ENCODE assay signal across 17 cellular contexts in the genomic region with DNA sequence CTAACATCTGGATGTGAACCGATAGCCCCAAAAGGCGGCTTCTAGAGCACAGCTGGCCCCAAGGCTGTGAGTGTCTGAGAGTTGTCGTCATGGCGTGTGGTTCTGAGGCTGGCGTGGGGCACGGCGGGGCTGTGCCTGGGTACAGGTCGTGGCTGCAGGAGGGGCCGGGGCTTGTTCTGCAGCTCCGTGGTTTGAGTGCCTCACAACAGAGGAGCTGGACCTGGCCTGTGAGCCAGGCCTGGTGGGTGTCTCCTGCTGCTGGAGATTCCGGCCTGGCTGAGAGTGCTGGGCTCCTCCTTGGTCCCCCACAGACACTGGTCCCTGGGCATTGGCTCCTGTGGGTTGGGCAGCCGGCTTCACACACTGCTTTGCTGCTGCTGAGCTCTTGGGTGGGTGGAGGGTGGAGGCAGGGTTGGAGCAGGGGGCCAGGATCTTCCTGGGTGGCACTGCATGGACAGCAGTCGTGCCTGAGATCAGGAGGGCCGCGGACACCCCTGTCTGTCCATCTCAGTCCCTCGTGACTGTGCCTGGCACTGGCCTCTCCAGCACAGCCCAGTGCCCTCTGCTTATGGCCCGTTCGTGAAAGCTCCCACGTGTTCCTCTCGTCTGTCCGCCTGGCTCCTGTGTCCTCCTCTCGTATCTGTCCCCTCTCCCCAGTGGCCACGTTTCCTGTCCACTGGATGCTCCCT.
"Had no signal": no experiment of that assay in that cellular context is flagged by ENCODE, and none has a peak within 500 bp of the region (broad histone marks: within the 10 kb centered on the region; RNA-seq: fewer than 3 reads in every experiment).

No MANE protein-coding gene starts in this region.

- H3K4me3 Mint-ChIP-seq: activated CD4-positive, alpha-beta memory T cell treated with anti-CD3 and anti-CD28 coated beads, Interleukin-2, amount 10 ng/mL, durations not matched to agents 7 days and 5 days; activated naive CD8-positive, alpha-beta T cell treated with anti-CD3 and anti-CD28 coated beads, Interleukin-2, amount 50 U/mL, for 24 hours; activated T-cell treated with anti-CD3 and anti-CD28 coated beads, Interleukin-2, amount 50 U/mL, for 24 hours; effector memory CD8-positive, alpha-beta T cell had no signal

- DNase-seq: activated CD4-positive, alpha-beta memory T cell treated with anti-CD3 and anti-CD28 coated beads, Interleukin-2, amount 10 ng/mL, durations not matched to agents 7 days and 5 days; activated CD4-positive, alpha-beta T cell treated with anti-CD3 and anti-CD28 coated beads for 48 hours; activated CD4-positive, CD25-positive, alpha-beta regulatory T cell; activated naive CD4-positive, alpha-beta T cell treated with Interleukin-2 at 50 U/mL for 16 hours; activated naive CD8-positive, alpha-beta T cell treated with anti-CD3 and anti-CD28 coated beads, Interleukin-2, amount 50 U/mL, for 24 hours; activated T-cell treated with anti-CD3 and anti-CD28 coated beads, Interleukin-2, amount 50 U/mL, for 24 hours; aorta; dermis blood vessel endothelial cell; effector memory CD8-positive, alpha-beta T cell; islet precursor cell; retina; spleen; stimulated activated naive CD4-positive, alpha-beta T cell; T-helper 9 cell; uterus had no signal

- H3K9me3 Mint-ChIP-seq: activated CD4-positive, alpha-beta memory T cell treated with anti-CD3 and anti-CD28 coated beads, Interleukin-2, amount 10 ng/mL, durations not matched to agents 7 days and 5 days; activated naive CD8-positive, alpha-beta T cell treated with anti-CD3 and anti-CD28 coated beads, Interleukin-2, amount 50 U/mL, for 24 hours; activated T-cell treated with anti-CD3 and anti-CD28 coated beads, Interleukin-2, amount 50 U/mL, for 24 hours; activated T-helper 2 cell treated with anti-CD3 and anti-CD28 coated beads, Interferon-gamma antibody, Interleukin-2, Interleukin-4, amounts not matched to agents 10 μg/mL and 5 μg/mL and 100 μg/mL, durations not matched to agents 14 hours and 24 hours and 36 hours; effector memory CD8-positive, alpha-beta T cell had no signal

- H3K27ac Mint-ChIP-seq: activated CD4-positive, alpha-beta memory T cell treated with anti-CD3 and anti-CD28 coated beads, Interleukin-2, amount 10 ng/mL, durations not matched to agents 7 days and 5 days; activated naive CD8-positive, alpha-beta T cell treated with anti-CD3 and anti-CD28 coated beads, Interleukin-2, amount 50 U/mL, for 24 hours; activated T-cell treated with anti-CD3 and anti-CD28 coated beads, Interleukin-2, amount 50 U/mL, for 24 hours; activated T-helper 2 cell treated with anti-CD3 and anti-CD28 coated beads, Interferon-gamma antibody, Interleukin-2, Interleukin-4, amounts not matched to agents 10 μg/mL and 5 μg/mL and 100 μg/mL, durations not matched to agents 14 hours and 24 hours and 36 hours; effector memory CD8-positive, alpha-beta T cell had no signal

- ATAC-seq: activated naive CD8-positive, alpha-beta T cell treated with anti-CD3 and anti-CD28 coated beads, Interleukin-2, amount 50 U/mL, for 24 hours; effector memory CD8-positive, alpha-beta T cell; left lobe of liver had no signal

- H3K27me3 Mint-ChIP-seq: activated naive CD8-positive, alpha-beta T cell treated with anti-CD3 and anti-CD28 coated beads, Interleukin-2, amount 50 U/mL, for 24 hours; activated T-cell treated with anti-CD3 and anti-CD28 coated beads, Interleukin-2, amount 50 U/mL, for 24 hours; effector memory CD8-positive, alpha-beta T cell had no signal
